In the genomic region with DNA sequence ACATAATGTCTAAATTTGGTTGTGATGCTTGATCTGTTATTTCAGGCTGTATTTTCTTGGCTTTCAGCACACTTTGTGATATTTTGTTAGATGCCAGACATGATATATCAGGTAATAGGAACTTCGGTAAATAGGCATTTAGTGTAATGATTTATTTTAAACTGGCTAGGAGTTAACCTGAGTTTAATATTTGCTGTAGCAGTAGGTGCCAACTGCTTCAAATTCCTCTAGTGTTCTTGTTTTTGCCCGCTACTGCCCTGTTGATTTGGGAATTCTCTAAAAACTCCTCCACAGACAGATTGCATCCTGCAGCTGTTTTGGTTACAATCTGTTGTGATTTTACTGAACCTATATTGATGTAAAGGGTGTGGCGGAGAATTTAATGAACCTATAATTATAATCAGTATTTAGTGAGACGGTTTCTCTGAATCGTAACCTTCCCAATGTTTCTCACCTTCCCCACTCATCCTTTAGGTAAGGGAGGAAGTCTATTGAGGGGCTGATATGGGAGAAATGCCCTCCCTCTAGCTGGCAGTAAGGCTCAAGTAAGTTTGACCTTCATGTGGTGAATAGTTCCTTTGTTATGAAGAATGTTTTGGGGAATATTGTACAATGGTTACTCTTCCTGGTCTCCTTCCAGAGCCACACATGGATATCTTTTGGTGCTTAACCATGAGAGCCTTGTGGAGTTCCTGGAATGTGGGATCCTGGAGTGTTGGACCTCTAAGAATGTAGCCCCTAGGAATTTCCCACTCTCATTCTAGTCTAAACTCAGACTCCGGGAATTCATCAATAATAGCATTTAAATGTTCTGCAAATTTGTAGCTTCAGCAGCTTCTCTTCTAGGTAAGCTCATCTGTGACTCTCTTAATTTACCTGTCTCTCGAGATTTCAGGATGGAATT, we compare ENCODE assay signal across 14 cellular contexts.
"Had no signal": no experiment of that assay in that cellular context is flagged by ENCODE, and none has a peak within 500 bp of the region (broad histone marks: within the 10 kb centered on the region; RNA-seq: fewer than 3 reads in every experiment).

No MANE protein-coding gene starts in this region.

- H3K36me3 ChIP-seq: esophagus squamous epithelium, tibial artery, uterus had no signal

- H3K27ac Mint-ChIP-seq: activated CD4-positive, alpha-beta memory T cell treated with anti-CD3 and anti-CD28 coated beads for 36 hours; activated naive CD8-positive, alpha-beta T cell treated with anti-CD3 and anti-CD28 coated beads, Interleukin-2, amount 10 ng/mL, durations not matched to agents 7 days and 5 days had no signal

- H3K4me3 ChIP-seq: esophagus squamous epithelium, tibial artery, uterus had no signal

- H3K27me3 Mint-ChIP-seq: activated CD4-positive, alpha-beta memory T cell treated with anti-CD3 and anti-CD28 coated beads for 36 hours; activated naive CD8-positive, alpha-beta T cell treated with anti-CD3 and anti-CD28 coated beads, Interleukin-2, amount 10 ng/mL, durations not matched to agents 7 days and 5 days had no signal

- H3K27ac ChIP-seq: esophagus squamous epithelium, tibial artery, uterus had no signal

- H3K36me3 Mint-ChIP-seq: activated CD4-positive, alpha-beta memory T cell treated with anti-CD3 and anti-CD28 coated beads for 36 hours; activated naive CD8-positive, alpha-beta T cell treated with anti-CD3 and anti-CD28 coated beads, Interleukin-2, amount 10 ng/mL, durations not matched to agents 7 days and 5 days had no signal

- H3K27me3 ChIP-seq: esophagus squamous epithelium, tibial artery, uterus had no signal

- H3K4me1 ChIP-seq: esophagus squamous epithelium, tibial artery, uterus had no signal

- ATAC-seq: activated T-cell treated with anti-CD3 and anti-CD28 coated beads, Interleukin-2, amount 50 U/mL, for 4 hours; left ventricle myocardium superior had no signal

- H3K9me3 Mint-ChIP-seq: activated naive CD8-positive, alpha-beta T cell treated with anti-CD3 and anti-CD28 coated beads, Interleukin-2, amount 10 ng/mL, durations not matched to agents 7 days and 5 days; activated T-cell treated with anti-CD3 and anti-CD28 coated beads, Interleukin-2, amount 50 U/mL, for 4 hours had no signal

- DNase-seq: activated CD4-positive, alpha-beta memory T cell treated with anti-CD3 and anti-CD28 coated beads for 36 hours; activated CD4-positive, alpha-beta T cell treated with anti-CD3 and anti-CD28 coated beads for 1 hour; activated gamma-delta T cell; activated naive CD8-positive, alpha-beta T cell treated with anti-CD3 and anti-CD28 coated beads, Interleukin-2, amount 10 ng/mL, durations not matched to agents 7 days and 5 days; activated T-cell treated with anti-CD3 and anti-CD28 coated beads, Interleukin-2, amount 50 U/mL, for 4 hours; anterior cingulate cortex; esophagus squamous epithelium; foreskin fibroblast; left ventricle myocardium superior; midbrain; retina; stimulated activated CD4-positive, alpha-beta T cell treated with anti-CD3 and anti-CD28 coated beads, Interleukin-15, amount 100 ng/mL, for 24 hours; tibial artery; uterus had no signal

- H3K4me1 Mint-ChIP-seq: activated naive CD8-positive, alpha-beta T cell treated with anti-CD3 and anti-CD28 coated beads, Interleukin-2, amount 10 ng/mL, durations not matched to agents 7 days and 5 days had no signal

- H3K9me3 ChIP-seq: esophagus squamous epithelium, tibial artery, uterus had no signal

- H3K4me3 Mint-ChIP-seq: activated CD4-positive, alpha-beta memory T cell treated with anti-CD3 and anti-CD28 coated beads for 36 hours; activated naive CD8-positive, alpha-beta T cell treated with anti-CD3 and anti-CD28 coated beads, Interleukin-2, amount 10 ng/mL, durations not matched to agents 7 days and 5 days; activated T-cell treated with anti-CD3 and anti-CD28 coated beads, Interleukin-2, amount 50 U/mL, for 4 hours had no signal
